Comparison of ENCODE assay signal across 11 cellular contexts in genomic region chr4:185562531-185562930, GRCh38. TPM values are rescaled to one million over a fixed set of nuclear protein-coding genes. Genes with fewer than 3 reads are reported as not detected.
"Had no signal": no experiment of that assay in that cellular context is flagged by ENCODE, and none has a peak within 500 bp of the region (broad histone marks: within the 10 kb centered on the region; RNA-seq: fewer than 3 reads in every experiment).

No MANE protein-coding gene starts in this region.

- FAIRE-seq: HTR-8/SVneo had no signal

- H3K9me3 ChIP-seq: HAP-1 had no signal

- H3K27ac ChIP-seq: GM23248, KMS-11 had no signal

- H2AFZ ChIP-seq: GM23248 had no signal

- H3K36me3 ChIP-seq: HAP-1 had no signal

- DNase-seq: GM23248, GOT3, H7, HFFc6, KBM-7 had no signal

- H3K4me3 ChIP-seq: GM23248, HAP-1 had no signal

- H3K4me1 Mint-ChIP-seq: IgD-negative memory B cell had no signal

- H3K9ac ChIP-seq: GM23248, KMS-11 had no signal

- H3K36me3 Mint-ChIP-seq: IgD-negative memory B cell had no signal

- H3K4me2 ChIP-seq: KMS-11 had no signal

- ATAC-seq: HCT116 had no signal

- H3K4me3 Mint-ChIP-seq: HFFc6, IgD-negative memory B cell had no signal

- H3K27ac Mint-ChIP-seq: HFFc6 had no signal

RNA-seq across cellular contexts. Expression of gene PDLIM3, which starts 27.2 kb away (rescaled TPM):
- total RNA-seq: GM23248, HFFc6, HT-29 had no signal
